26 cellular contexts compared by ENCODE assay signal in genomic region chr15:75136118-75136517, GRCh38.
"Had no signal": no experiment of that assay in that cellular context is flagged by ENCODE, and none has a peak within 500 bp of the region (broad histone marks: within the 10 kb centered on the region; RNA-seq: fewer than 3 reads in every experiment).

No MANE protein-coding gene starts in this region.

- H3K27ac ChIP-seq: adrenal gland, body of pancreas, left ventricle myocardium inferior, neutrophil, ovary, right lobe of liver, vagina had no signal

- DNase-seq: activated B cell treated with CpG ODN at 0.5 μM for 24 hours; activated CD8-positive, alpha-beta memory T cell treated with anti-CD3 and anti-CD28 coated beads, Interleukin-2, amount 10 ng/mL, durations not matched to agents 7 days and 5 days; activated CD8-positive, alpha-beta T cell treated with anti-CD3 and anti-CD28 coated beads, Interleukin-2, amount 10 ng/mL, durations not matched to agents 7 days and 5 days; activated effector memory CD4-positive, alpha-beta T cell treated with Interleukin-2 at 50 U/mL for 16 hours; activated naive CD4-positive, alpha-beta T cell treated with anti-CD3 and anti-CD28 coated beads for 36 hours; activated naive CD8-positive, alpha-beta T cell treated with anti-CD3 and anti-CD28 coated beads for 36 hours; adrenal gland; body of pancreas; dermis blood vessel endothelial cell; effector CD4-positive, alpha-beta T cell; left ventricle myocardium inferior; mesendoderm; mucosa of descending colon; ovary; right lobe of liver; stimulated activated CD4-positive, alpha-beta T cell treated with anti-CD3 and anti-CD28 coated beads, Interleukin-4, amount 100 ng/mL, for 24 hours; stimulated activated naive CD8-positive, alpha-beta T cell treated with anti-CD3 and anti-CD28 coated beads, Interleukin-15, amount 100 ng/mL, for 72 hours; substantia nigra; T-helper 2 cell had no signal

- H3K4me1 ChIP-seq: body of pancreas, right lobe of liver, vagina had no signal

- H3K27me3 Mint-ChIP-seq: activated B cell treated with CpG ODN at 0.5 μM for 24 hours; natural killer cell treated with Interleukin-12 subunit alpha and Interleukin-12 subunit beta and Interleukin-15 and Interleukin-18, amount 100 ng/mL, for 72 hours; progenitor cell of endocrine pancreas; type B pancreatic cell had no signal

- H3K4me3 ChIP-seq: adrenal gland, body of pancreas, left ventricle myocardium inferior, lung, mucosa of descending colon, ovary, right lobe of liver, vagina had no signal

- H3K27ac Mint-ChIP-seq: activated B cell treated with CpG ODN at 0.5 μM for 24 hours; activated CD8-positive, alpha-beta memory T cell treated with anti-CD3 and anti-CD28 coated beads, Interleukin-2, amount 10 ng/mL, durations not matched to agents 7 days and 5 days; activated CD8-positive, alpha-beta T cell treated with anti-CD3 and anti-CD28 coated beads, Interleukin-2, amount 10 ng/mL, durations not matched to agents 7 days and 5 days; activated naive CD4-positive, alpha-beta T cell treated with anti-CD3 and anti-CD28 coated beads for 36 hours; activated naive CD8-positive, alpha-beta T cell treated with anti-CD3 and anti-CD28 coated beads for 36 hours; progenitor cell of endocrine pancreas; stimulated activated effector memory CD8-positive, alpha-beta T cell treated with anti-CD3 and anti-CD28 coated beads, Interleukin-12 subunit alpha, Interleukin-12 subunit beta, amount 100 ng/mL, for 72 hours; stimulated activated naive CD8-positive, alpha-beta T cell treated with anti-CD3 and anti-CD28 coated beads, Interleukin-15, amount 100 ng/mL, for 72 hours; type B pancreatic cell had no signal

- ATAC-seq: activated CD8-positive, alpha-beta memory T cell treated with anti-CD3 and anti-CD28 coated beads, Interleukin-2, amount 10 ng/mL, durations not matched to agents 7 days and 5 days; activated CD8-positive, alpha-beta T cell treated with anti-CD3 and anti-CD28 coated beads, Interleukin-2, amount 10 ng/mL, durations not matched to agents 7 days and 5 days; body of pancreas; mucosa of descending colon; natural killer cell treated with Interleukin-12 subunit alpha and Interleukin-12 subunit beta and Interleukin-15 and Interleukin-18, amount 100 ng/mL, for 72 hours; right lobe of liver; stimulated activated effector memory CD8-positive, alpha-beta T cell treated with anti-CD3 and anti-CD28 coated beads, Interleukin-12 subunit alpha, Interleukin-12 subunit beta, amount 100 ng/mL, for 72 hours; stimulated activated naive CD8-positive, alpha-beta T cell treated with anti-CD3 and anti-CD28 coated beads, Interleukin-15, amount 100 ng/mL, for 72 hours had no signal

- H3K27me3 ChIP-seq: adrenal gland, body of pancreas, neutrophil, ovary, right lobe of liver, vagina had no signal

- H3K4me3 Mint-ChIP-seq: activated B cell treated with CpG ODN at 0.5 μM for 24 hours; activated CD8-positive, alpha-beta memory T cell treated with anti-CD3 and anti-CD28 coated beads, Interleukin-2, amount 10 ng/mL, durations not matched to agents 7 days and 5 days; activated CD8-positive, alpha-beta T cell treated with anti-CD3 and anti-CD28 coated beads, Interleukin-2, amount 10 ng/mL, durations not matched to agents 7 days and 5 days; activated naive CD4-positive, alpha-beta T cell treated with anti-CD3 and anti-CD28 coated beads for 36 hours; activated naive CD8-positive, alpha-beta T cell treated with anti-CD3 and anti-CD28 coated beads for 36 hours; natural killer cell treated with Interleukin-12 subunit alpha and Interleukin-12 subunit beta and Interleukin-15 and Interleukin-18, amount 100 ng/mL, for 72 hours; stimulated activated effector memory CD8-positive, alpha-beta T cell treated with anti-CD3 and anti-CD28 coated beads, Interleukin-12 subunit alpha, Interleukin-12 subunit beta, amount 100 ng/mL, for 72 hours; stimulated activated naive CD8-positive, alpha-beta T cell treated with anti-CD3 and anti-CD28 coated beads, Interleukin-15, amount 100 ng/mL, for 72 hours; type B pancreatic cell had no signal

- H3K9me3 ChIP-seq: adrenal gland, neutrophil, ovary, right lobe of liver, vagina had no signal

- H3K36me3 Mint-ChIP-seq: activated naive CD8-positive, alpha-beta T cell treated with anti-CD3 and anti-CD28 coated beads for 36 hours; natural killer cell treated with Interleukin-12 subunit alpha and Interleukin-12 subunit beta and Interleukin-15 and Interleukin-18, amount 100 ng/mL, for 72 hours; stimulated activated effector memory CD8-positive, alpha-beta T cell treated with anti-CD3 and anti-CD28 coated beads, Interleukin-12 subunit alpha, Interleukin-12 subunit beta, amount 100 ng/mL, for 72 hours; type B pancreatic cell had no signal

- H3K36me3 ChIP-seq: adrenal gland, left ventricle myocardium inferior, neutrophil, ovary, right lobe of liver, vagina had no signal

- H3K9me3 Mint-ChIP-seq: activated B cell treated with CpG ODN at 0.5 μM for 24 hours; natural killer cell treated with Interleukin-12 subunit alpha and Interleukin-12 subunit beta and Interleukin-15 and Interleukin-18, amount 100 ng/mL, for 72 hours had no signal
